ENCODE assay signal across 8 cellular contexts in genomic region chr11:17504330-17505107, GRCh38. TPM values are rescaled to one million over a fixed set of nuclear protein-coding genes. Genes with fewer than 3 reads are reported as not detected.
DNase-seq lines count a peak whose midpoint lies in the region; ATAC-seq and TF ChIP-seq lines count a peak whose summit lies in the region.

No MANE protein-coding gene starts in this region.

- intact Hi-C loops in gastrocnemius medialis (cut with DNase I; ENCODE audit: low total_unique reads): loop anchor here (1.0 kb wide), 2 partner anchors 120 to 150 kb away; no protein-coding TSS in a partner anchor

- H3K27me3 Mint-ChIP-seq in T-helper 17 cell: peaks cover 19% of the 10 kb centered on the region

- H3K4me1 ChIP-seq in HAP-1 (no peaks in the 10 kb centered on the region), right atrium auricular region (peaks cover 0 to 18% of the 10 kb centered on the region in 2 donors), gastrocnemius medialis (peaks cover 20 to 24% of the 10 kb centered on the region in 2 donors)

- no peaks in the 10 kb centered on the region for H3K4me1 Mint-ChIP-seq in T-helper 17 cell

- DNase-seq in DMS 273 (lab: John Stamatoyannopoulos, UW; ENCODE audit: unreplicated experiment): peak; percentile 84
- peak; percentile 53 to 87 for DNase-seq in HAP-1 (ENCODE audit: low spot score in 2 of 2)
- DNase-seq in NCI-H146 (lab: John Stamatoyannopoulos, UW): peak; percentile 77
- DNase-seq in T-helper 17 cell: peak; percentile 53 to 71 (median 59)
- DNase-seq in amniotic epithelial cell (ENCODE audit: low read depth): peak; percentile 47
- DNase-seq in right atrium auricular region (ENCODE audit: low spot score): peak; percentile 73
- peak; percentile 59 to 82 for DNase-seq in gastrocnemius medialis

- H3K27ac ChIP-seq in right atrium auricular region: no peak overlapping the region
- H3K27ac ChIP-seq in gastrocnemius medialis: peak overlapping the region; percentile 12 to 39 (median 32)

- H3K27me3 ChIP-seq in HAP-1 (ENCODE audit: low read depth) (peaks cover 4% of the 10 kb centered on the region; the same call in 1 of the 2 replicates), right atrium auricular region (no peaks in the 10 kb centered on the region), gastrocnemius medialis (no peaks in the 10 kb centered on the region)

- TF ChIP-seq POLR2A in gastrocnemius medialis (IDR thresholded peaks at IDR 0.05): no peak

- H3K27ac Mint-ChIP-seq in T-helper 17 cell: no peak overlapping the region

- H3K9me3 ChIP-seq in HAP-1: no peaks in the 10 kb centered on the region
- H3K9me3 ChIP-seq in T-helper 17 cell (ENCODE audit: control insufficient read depth, low read length, poor library complexity, severe bottlenecking): no peaks in the 10 kb centered on the region
- H3K9me3 ChIP-seq in right atrium auricular region: no peaks in the 10 kb centered on the region
- no peaks in the 10 kb centered on the region for H3K9me3 ChIP-seq in gastrocnemius medialis

- no peaks in the 10 kb centered on the region for H3K36me3 Mint-ChIP-seq in T-helper 17 cell (ENCODE audit: low read depth)

- no peak overlapping the region for H3K4me3 ChIP-seq in HAP-1
- no peak overlapping the region for H3K4me3 ChIP-seq in right atrium auricular region
- H3K4me3 ChIP-seq in gastrocnemius medialis: no peak overlapping the region

- ATAC-seq in T-helper 17 cell: peak; percentile 82
- ATAC-seq in gastrocnemius medialis: peak; percentile 67 to 90
- ATAC-seq in HG03378 (IDR thresholded peaks at IDR 0.05; ENCODE audit: unreplicated experiment): no peak

- H3K4me3 Mint-ChIP-seq in T-helper 17 cell: no peak overlapping the region

- no peaks in the 10 kb centered on the region for H3K36me3 ChIP-seq in HAP-1 (replicated peaks)
- H3K36me3 ChIP-seq in right atrium auricular region: no peaks in the 10 kb centered on the region
- no peaks in the 10 kb centered on the region for H3K36me3 ChIP-seq in gastrocnemius medialis

- in situ Hi-C loops in HAP-1 (cut with MboI; ENCODE audit: low sequenced_read_pairs) (loop anchor here (5.0 kb wide), 1 partner anchor 277 kb away; no protein-coding TSS in a partner anchor), gastrocnemius medialis (cut with MboI; ENCODE audit: low sequenced_read_pairs in 4 of 4) (loop anchor here (5.0 to 25.0 kb wide), 2 partner anchors 122 to 267 kb away; no protein-coding TSS in a partner anchor)

- TF ChIP-seq CTCF in right atrium auricular region (IDR thresholded peaks at IDR 0.05): peak; percentile 91 to 96
- TF ChIP-seq CTCF in gastrocnemius medialis (IDR thresholded peaks at IDR 0.05 in 4 of 5, conservative IDR thresholded peaks at IDR 0.05 in 1 of 5): peak; percentile 88 to 98 (median 90)

RNA-seq across cellular contexts. Expression of gene ABCC8, which starts 27.9 kb away (rescaled TPM):
- total RNA-seq in T-helper 17 cell (not detected), right atrium auricular region (1 to 10 TPM; 3.0 to 4.2 TPM), gastrocnemius medialis (1 to 10 TPM in 2 of 4 donors, under 1 TPM in 2; 0.33 to 4.0 (median 1.1) TPM)

RNA-seq across cellular contexts. Expression of gene USH1C, which starts 39.7 kb away (rescaled TPM):
- total RNA-seq in T-helper 17 cell (not detected), right atrium auricular region (not detected), gastrocnemius medialis (under 1 TPM in 1 of 4 donors, not detected in 3; 0.78 TPM)

RNA-seq across cellular contexts. Expression of gene OTOG, which starts 42.5 kb away (rescaled TPM):
- not detected for total RNA-seq in T-helper 17 cell
- not detected for total RNA-seq in right atrium auricular region
- not detected for total RNA-seq in gastrocnemius medialis

Comparison
In these comparisons a context has a peak if more than half of its experiments do, and no peak if none do; other contexts are left out.
1. H3K27ac ChIP-seq: peak in gastrocnemius medialis (4 of 4); none in right atrium auricular region (0 of 2).
2. Peak in every context shown above with its lines, with median percentiles within 50 percentile points of each other: DNase-seq.